Comparison of ENCODE assay signal across 18 cellular contexts in the genomic region with DNA sequence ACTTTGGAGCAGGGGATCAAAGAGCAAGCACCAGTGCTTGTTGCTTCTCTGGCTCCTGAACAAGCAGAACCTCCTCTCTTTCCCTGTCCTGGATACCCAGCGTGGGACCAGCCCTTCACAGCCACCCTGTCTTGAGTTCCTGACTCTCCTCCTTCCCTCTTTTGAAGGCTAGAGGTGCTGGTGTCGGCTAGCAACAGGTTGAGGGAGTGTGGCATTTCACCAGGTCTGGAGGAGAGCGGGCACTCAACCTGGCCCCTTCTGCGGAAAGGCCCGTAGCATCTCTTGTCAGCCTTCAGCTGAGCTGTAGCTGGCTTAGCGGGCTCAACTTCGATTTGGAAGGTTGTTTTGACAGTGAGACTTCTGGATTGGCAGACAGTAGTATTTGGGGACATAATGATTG. TPM values are rescaled to one million over a fixed set of nuclear protein-coding genes. Genes with fewer than 3 reads are reported as not detected.
DNase-seq lines count a peak whose midpoint lies in the region; ATAC-seq, FAIRE-seq and TF ChIP-seq lines count a peak whose summit lies in the region.
"Had no signal": no experiment of that assay in that cellular context is flagged by ENCODE, and none has a peak within 500 bp of the region (broad histone marks: within the 10 kb centered on the region; RNA-seq: fewer than 3 reads in every experiment).

No MANE protein-coding gene starts in this region.

- TF ChIP-seq CTCF in hepatocyte (IDR thresholded peaks at IDR 0.05; ENCODE audit: poor library complexity) = no peak
- TF ChIP-seq CTCF in kidney (IDR thresholded peaks at IDR 0.05; ENCODE audit: borderline replicate concordance, extremely low read depth, insufficient read depth) = no peak

- peaks cover 65% of the 10 kb centered on the region for H4K20me1 ChIP-seq in hepatocyte (ENCODE audit: insufficient read depth, poor library complexity, severe bottlenecking)

- intact Hi-C loops in activated T-helper 1 cell treated with anti-CD3 and anti-CD28 coated beads, Interleukin-12 subunit alpha, Interleukin-12 subunit beta, Interleukin-2, Interleukin-4 antibody, amounts not matched to agents 30 ng/mL and 10 ng/mL and 1 ng/mL, durations not matched to agents 14 hours and 24 hours and 36 hours (cut with micrococcal nuclease) = no loop called here
- intact Hi-C loops in kidney (cut with DNase I) = no loop called here

- H3K9me3 ChIP-seq in hepatocyte (ENCODE audit: low read depth) = no peaks in the 10 kb centered on the region
- H3K9me3 ChIP-seq in small intestine (ENCODE audit: control insufficient read depth, low read depth) = no peaks in the 10 kb centered on the region
- H3K9me3 ChIP-seq in kidney (ENCODE audit: control insufficient read depth in 1 of 2, low read length in 2 of 2) = no peaks in the 10 kb centered on the region
- H3K9me3 ChIP-seq: gastrocnemius medialis had no signal

- peaks cover 15% of the 10 kb centered on the region for H3K36me3 Mint-ChIP-seq in T-helper 1 cell treated with Interleukin-12 subunit alpha and Interleukin-12 subunit beta and Interleukin-4 antibody, amounts not matched to agents 30 μg/mL and 1 μg/mL, for 36 hours (ENCODE audit: low read depth)
- peaks cover 21% of the 10 kb centered on the region for H3K36me3 Mint-ChIP-seq in activated T-helper 1 cell treated with anti-CD3 and anti-CD28 coated beads, Interleukin-12 subunit alpha, Interleukin-12 subunit beta, Interleukin-2, Interleukin-4 antibody, amounts not matched to agents 30 ng/mL and 10 ng/mL and 1 ng/mL, durations not matched to agents 14 hours and 24 hours and 36 hours (ENCODE audit: low read depth)

- FAIRE-seq in small intestine (lab: Jason Lieb, UNC) = no peak
- FAIRE-seq in kidney (lab: Jason Lieb, UNC) = no peak
- FAIRE-seq: G401.6 had no signal

- H3K4me1 ChIP-seq in hepatocyte (ENCODE audit: insufficient read depth) = peaks cover 28% of the 10 kb centered on the region
- peaks cover 3 to 4% of the 10 kb centered on the region in 2 donors for H3K4me1 ChIP-seq in small intestine (ENCODE audit: control insufficient read depth in 2 of 2, insufficient read depth in 1 of 2, low read depth in 1 of 2, low read length in 1 of 2)
- peaks cover 32 to 44% of the 10 kb centered on the region in 2 donors for H3K4me1 ChIP-seq in kidney (ENCODE audit: control insufficient read depth in 1 of 2, insufficient read depth in 1 of 2, low read depth in 1 of 2, low read length in 2 of 2)

- no peak for DNase-seq in T-helper 1 cell
- no peak for DNase-seq in activated T-helper 1 cell treated with anti-CD3 and anti-CD28 coated beads, Interleukin-12 subunit alpha, Interleukin-12 subunit beta, Interleukin-2, Interleukin-4 antibody, amounts not matched to agents 30 ng/mL and 10 ng/mL and 1 ng/mL, durations not matched to agents 14 hours and 24 hours and 36 hours (ENCODE audit: low spot score)
- DNase-seq in hepatocyte (ENCODE audit: low spot score) = no peak
- DNase-seq in small intestine = peak; percentile 44
- DNase-seq in kidney = no peak
- no peak for DNase-seq in NCI-H82 treated with DMSO at 0.1 percent for 48 hours (lab: John Stamatoyannopoulos, UW; ENCODE audit: unreplicated experiment)
- DNase-seq: 8988T; activated CD4-positive, alpha-beta T cell treated with anti-CD3 and anti-CD28 coated beads, Interleukin-2, amount 50 U/mL, for 4 hours; C1 segment of cervical spinal cord; effector memory CD4-positive, alpha-beta T cell; gastrocnemius medialis; HFFc6; NCI-H1417; NCI-H2227 treated with DMSO at 0.1 percent for 48 hours; SIG-M5 had no signal

- H3K9ac ChIP-seq in kidney (ENCODE audit: low read length in 2 of 2) = no peak overlapping the region

- WGBS in hepatocyte (ENCODE audit: low lambda C conversion rate, missing lambda C conversion rate) = 93% methylated on average over 7 of the region's 7 CpGs
- WGBS in small intestine, 3 donors = 33 to 66% (median 36%) methylated on average over 7 of the region's 7 CpGs

- peak overlapping the region; percentile 77 for H3K4me2 ChIP-seq in hepatocyte

- H3K4me1 Mint-ChIP-seq in T-helper 1 cell treated with Interleukin-12 subunit alpha and Interleukin-12 subunit beta and Interleukin-4 antibody, amounts not matched to agents 30 μg/mL and 1 μg/mL, for 36 hours (ENCODE audit: low read depth) = peaks cover 63% of the 10 kb centered on the region
- peaks cover 65% of the 10 kb centered on the region for H3K4me1 Mint-ChIP-seq in activated T-helper 1 cell treated with anti-CD3 and anti-CD28 coated beads, Interleukin-12 subunit alpha, Interleukin-12 subunit beta, Interleukin-2, Interleukin-4 antibody, amounts not matched to agents 30 ng/mL and 10 ng/mL and 1 ng/mL, durations not matched to agents 14 hours and 24 hours and 36 hours (ENCODE audit: low read depth)

- no peaks in the 10 kb centered on the region for H3K27me3 Mint-ChIP-seq in T-helper 1 cell treated with Interleukin-12 subunit alpha and Interleukin-12 subunit beta and Interleukin-4 antibody, amounts not matched to agents 30 μg/mL and 1 μg/mL, for 36 hours (ENCODE audit: low read depth)
- H3K27me3 Mint-ChIP-seq in activated T-helper 1 cell treated with anti-CD3 and anti-CD28 coated beads, Interleukin-12 subunit alpha, Interleukin-12 subunit beta, Interleukin-2, Interleukin-4 antibody, amounts not matched to agents 30 ng/mL and 10 ng/mL and 1 ng/mL, durations not matched to agents 14 hours and 24 hours and 36 hours (ENCODE audit: insufficient read depth) = no peaks in the 10 kb centered on the region

- peak overlapping the region; percentile 96 for H3K4me3 Mint-ChIP-seq in T-helper 1 cell treated with Interleukin-12 subunit alpha and Interleukin-12 subunit beta and Interleukin-4 antibody, amounts not matched to agents 30 μg/mL and 1 μg/mL, for 36 hours
- peak overlapping the region; percentile 12 for H3K4me3 Mint-ChIP-seq in activated T-helper 1 cell treated with anti-CD3 and anti-CD28 coated beads, Interleukin-12 subunit alpha, Interleukin-12 subunit beta, Interleukin-2, Interleukin-4 antibody, amounts not matched to agents 30 ng/mL and 10 ng/mL and 1 ng/mL, durations not matched to agents 14 hours and 24 hours and 36 hours
- H3K4me3 Mint-ChIP-seq: HFFc6 had no signal

- H3K27ac ChIP-seq in hepatocyte (peak overlapping the region; percentile 99), small intestine (ENCODE audit: low read depth in 1 of 2, low read length in 1 of 2) (peak overlapping the region in 1 of 2 donors; percentile 97), kidney (ENCODE audit: low read depth in 2 of 2, low read length in 2 of 2) (no peak overlapping the region)
- H3K27ac ChIP-seq: gastrocnemius medialis had no signal

- H3K27ac Mint-ChIP-seq in T-helper 1 cell treated with Interleukin-12 subunit alpha and Interleukin-12 subunit beta and Interleukin-4 antibody, amounts not matched to agents 30 μg/mL and 1 μg/mL, for 36 hours = no peak overlapping the region
- no peak overlapping the region for H3K27ac Mint-ChIP-seq in activated T-helper 1 cell treated with anti-CD3 and anti-CD28 coated beads, Interleukin-12 subunit alpha, Interleukin-12 subunit beta, Interleukin-2, Interleukin-4 antibody, amounts not matched to agents 30 ng/mL and 10 ng/mL and 1 ng/mL, durations not matched to agents 14 hours and 24 hours and 36 hours
- H3K27ac Mint-ChIP-seq: HFFc6 had no signal

- H3K9me2 ChIP-seq in hepatocyte (replicated peaks; ENCODE audit: insufficient read depth) = no peaks in the 10 kb centered on the region

- H3K79me2 ChIP-seq in hepatocyte = peaks cover 88% of the 10 kb centered on the region

- H3K9me3 Mint-ChIP-seq in T-helper 1 cell treated with Interleukin-12 subunit alpha and Interleukin-12 subunit beta and Interleukin-4 antibody, amounts not matched to agents 30 μg/mL and 1 μg/mL, for 36 hours = no peaks in the 10 kb centered on the region
- H3K9me3 Mint-ChIP-seq in activated T-helper 1 cell treated with anti-CD3 and anti-CD28 coated beads, Interleukin-12 subunit alpha, Interleukin-12 subunit beta, Interleukin-2, Interleukin-4 antibody, amounts not matched to agents 30 ng/mL and 10 ng/mL and 1 ng/mL, durations not matched to agents 14 hours and 24 hours and 36 hours = no peaks in the 10 kb centered on the region
- H3K9me3 Mint-ChIP-seq: HFFc6 had no signal

- H3K36me3 ChIP-seq in hepatocyte (replicated peaks; ENCODE audit: insufficient read depth, low read depth) = no peaks in the 10 kb centered on the region
- peaks cover 0 to 2% of the 10 kb centered on the region in 2 donors for H3K36me3 ChIP-seq in small intestine (ENCODE audit: control insufficient read depth in 2 of 2, insufficient read depth in 2 of 2, low read length in 2 of 2)
- peaks cover 3 to 5% of the 10 kb centered on the region in 2 donors for H3K36me3 ChIP-seq in kidney (ENCODE audit: control insufficient read depth in 1 of 2, insufficient read depth in 2 of 2, low read length in 2 of 2)

- H3K27me3 ChIP-seq in hepatocyte = no peaks in the 10 kb centered on the region
- no peaks in the 10 kb centered on the region for H3K27me3 ChIP-seq in small intestine (ENCODE audit: control insufficient read depth in 2 of 2, insufficient read depth in 2 of 2, low read length in 2 of 2)
- H3K27me3 ChIP-seq: gastrocnemius medialis had no signal

- H2AFZ ChIP-seq in hepatocyte = no peak overlapping the region

- no peak for ATAC-seq in GM19328 (IDR thresholded peaks at IDR 0.05; ENCODE audit: unreplicated experiment)
- ATAC-seq: gastrocnemius medialis had no signal

- H3K4me3 ChIP-seq in hepatocyte (no peak overlapping the region), small intestine (ENCODE audit: low read depth in 1 of 2, low read length in 2 of 2) (peak overlapping the region in 1 of 2 donors; percentile 66), kidney (ENCODE audit: low read length in 2 of 2) (no peak overlapping the region)
- H3K4me3 ChIP-seq: gastrocnemius medialis had no signal

RNA-seq across cellular contexts. Expression of a gene that starts 26.6 kb away (rescaled TPM):
- total RNA-seq in activated T-helper 1 cell treated with anti-CD3 and anti-CD28 coated beads, Interleukin-12 subunit alpha, Interleukin-12 subunit beta, Interleukin-2, Interleukin-4 antibody, amounts not matched to agents 30 ng/mL and 10 ng/mL and 1 ng/mL, durations not matched to agents 14 hours and 24 hours and 36 hours = 0.21 and 0.34 TPM in 2 replicates
- total RNA-seq in hepatocyte = 4.3 and 4.4 TPM in 2 replicates
- polyA plus RNA-seq in hepatocyte = 3.1 and 3.5 TPM in 2 replicates
- polyA plus RNA-seq in small intestine = 1 to 10 TPM in 2 of 3 donors, not detected in 1; 1.3 to 2.1 TPM
- total RNA-seq in kidney = 0.76 TPM
- polyA plus RNA-seq in kidney (ENCODE audit: insufficient read depth, low read depth, low replicate concordance) = 0.86 TPM

RNA-seq across cellular contexts. Expression of a gene that starts 48.4 kb away (rescaled TPM):
- 25.3 and 31.6 TPM in 2 replicates for total RNA-seq in activated T-helper 1 cell treated with anti-CD3 and anti-CD28 coated beads, Interleukin-12 subunit alpha, Interleukin-12 subunit beta, Interleukin-2, Interleukin-4 antibody, amounts not matched to agents 30 ng/mL and 10 ng/mL and 1 ng/mL, durations not matched to agents 14 hours and 24 hours and 36 hours
- 12.2 and 15.3 TPM in 2 replicates for total RNA-seq in hepatocyte
- polyA plus RNA-seq in hepatocyte = 16.4 and 17.9 TPM in 2 replicates
- 10 to 100 TPM; 13.1 to 36.2 (median 16.5) TPM for polyA plus RNA-seq in small intestine
- total RNA-seq in kidney = 27.2 TPM
- 11.8 TPM for polyA plus RNA-seq in kidney (ENCODE audit: insufficient read depth, low read depth, low replicate concordance)

RNA-seq across cellular contexts. Expression of a gene that starts 51.5 kb away (rescaled TPM):
- 44.7 and 46.0 TPM in 2 replicates for total RNA-seq in activated T-helper 1 cell treated with anti-CD3 and anti-CD28 coated beads, Interleukin-12 subunit alpha, Interleukin-12 subunit beta, Interleukin-2, Interleukin-4 antibody, amounts not matched to agents 30 ng/mL and 10 ng/mL and 1 ng/mL, durations not matched to agents 14 hours and 24 hours and 36 hours
- total RNA-seq in hepatocyte (22.4 and 24.1 TPM in 2 replicates), kidney (42.6 TPM)
- polyA plus RNA-seq in hepatocyte (40.8 and 48.2 TPM in 2 replicates), small intestine (10 to 100 TPM; 25.9 to 29.5 (median 26.6) TPM), kidney (ENCODE audit: insufficient read depth, low read depth, low replicate concordance) (11.7 TPM)
